Comparison of ENCODE assay signal across 4 cellular contexts in genomic region chr16:341095-341973, GRCh38. TPM values are rescaled to one million over a fixed set of nuclear protein-coding genes. Genes with fewer than 3 reads are reported as not detected.
"Had no signal": no experiment of that assay in that cellular context is flagged by ENCODE, and none has a peak within 500 bp of the region (broad histone marks: within the 10 kb centered on the region; RNA-seq: fewer than 3 reads in every experiment).

No MANE protein-coding gene starts in this region.

RNA-seq across cellular contexts. Expression of gene PDIA2, which starts 58.4 kb away (rescaled TPM):
- total RNA-seq: hepatocyte, lung microvascular endothelial cell, osteocyte, suprapubic skin had no signal
